ENCODE assay signal across 14 cellular contexts in genomic region chr3:133479401-133479800, GRCh38.
A peak's percentile ranks its signal among the peaks of the same experiment; 100 is the strongest.
DNase-seq lines count a peak whose midpoint lies in the region; TF ChIP-seq lines count a peak whose summit lies in the region.
"Had no signal": no experiment of that assay in that cellular context is flagged by ENCODE, and none has a peak within 500 bp of the region (broad histone marks: within the 10 kb centered on the region; RNA-seq: fewer than 3 reads in every experiment).

No MANE protein-coding gene starts in this region.

- H3K79me2 ChIP-seq in mammary epithelial cell (ENCODE audit: insufficient read depth, low read length) (no peaks in the 10 kb centered on the region), PC-9 (ENCODE audit: low read depth) (no peaks in the 10 kb centered on the region), hepatocyte (no peaks in the 10 kb centered on the region)

- peaks cover 8% of the 10 kb centered on the region for H3K4me1 Mint-ChIP-seq in HFFc6 (ENCODE audit: low read depth)

- H3K9me2 ChIP-seq in PC-9 (ENCODE audit: insufficient read depth) (no peaks in the 10 kb centered on the region), hepatocyte (replicated peaks; ENCODE audit: insufficient read depth) (no peaks in the 10 kb centered on the region)

- H3F3A ChIP-seq in PC-9 (ENCODE audit: insufficient read depth, low read depth): peaks cover 17% of the 10 kb centered on the region

- DNase-seq in mammary epithelial cell (no peak), breast epithelium (ENCODE audit: low spot score in 2 of 2) (no peak), PC-9 (no peak), hepatocyte (ENCODE audit: low spot score) (no peak), GM19238 (ENCODE audit: insufficient read length, low spot score) (no peak), left ventricle myocardium inferior (no peak), head of caudate nucleus (no peak), HFFc6 (no peak)
- DNase-seq: CD8-positive, alpha-beta T cell; DMS79 treated with DMSO at 0.1 percent for 48 hours; IMR-90; NCI-H1930; NCI-H446 treated with DMSO at 0.1 percent for 48 hours; SHP77 treated with DMSO at 0.1 percent for 48 hours had no signal

- H3K4me1 ChIP-seq in mammary epithelial cell (ENCODE audit: insufficient read depth, low read length) (peaks cover 12% of the 10 kb centered on the region), breast epithelium (no peaks in the 10 kb centered on the region), PC-9 (replicated peaks; ENCODE audit: insufficient read depth) (peaks cover 20% of the 10 kb centered on the region), hepatocyte (ENCODE audit: insufficient read depth) (peaks cover 15% of the 10 kb centered on the region), left ventricle myocardium inferior (peaks cover 11% of the 10 kb centered on the region)

- TF ChIP-seq POLR2A in breast epithelium (IDR thresholded peaks at IDR 0.05): no peak

- H3K27ac Mint-ChIP-seq in HFFc6: no peak overlapping the region
- H3K27ac Mint-ChIP-seq: CD8-positive, alpha-beta T cell had no signal

- H3K4me3 ChIP-seq in mammary epithelial cell (replicated peaks in 1 of 3; ENCODE audit: insufficient read depth in 1 of 3, low read depth in 2 of 3, low read length in 3 of 3) (no peak overlapping the region), breast epithelium (no peak overlapping the region), PC-9 (no peak overlapping the region), hepatocyte (no peak overlapping the region), left ventricle myocardium inferior (no peak overlapping the region)

- H3K9ac ChIP-seq in mammary epithelial cell (ENCODE audit: insufficient read depth, low read length): no peak overlapping the region

- no peak overlapping the region for H3K4me3 Mint-ChIP-seq in HFFc6
- H3K4me3 Mint-ChIP-seq: CD8-positive, alpha-beta T cell had no signal

- H3K27ac ChIP-seq in mammary epithelial cell (ENCODE audit: insufficient read depth, low read depth, low read length) (peak overlapping the region; percentile 62), breast epithelium (no peak overlapping the region), PC-9 (peak overlapping the region; percentile 98), hepatocyte (peak overlapping the region; percentile 96), left ventricle myocardium inferior (replicated peaks) (no peak overlapping the region)

- intact Hi-C loops in mammary epithelial cell (cut with micrococcal nuclease) (no loop called here), breast epithelium (cut with DNase I; ENCODE audit: low total_unique reads) (no loop called here), PC-9 (cut with micrococcal nuclease; ENCODE audit: unreplicated experiment) (no loop called here), left ventricle myocardium inferior (cut with micrococcal nuclease) (no loop called here), head of caudate nucleus (cut with DNase I) (no loop called here)

- no peaks in the 10 kb centered on the region for H3K9me3 Mint-ChIP-seq in HFFc6
- H3K9me3 Mint-ChIP-seq: CD8-positive, alpha-beta T cell had no signal

- CTCF ChIA-PET in mammary epithelial cell (lab: Charles Lee; ENCODE audit: low non-redundant PET) (interaction anchor here (0.6 to 0.8 kb wide), 2 partner anchors 99 to 886 kb away, joined by 3 read pairs; no protein-coding TSS in a partner anchor), PC-9 (lab: Charles Lee) (interaction anchor here (1.8 kb wide), 1 partner anchor 10 kb away, joined by 7 read pairs; no protein-coding TSS in a partner anchor)

- H3K4me2 ChIP-seq in mammary epithelial cell (ENCODE audit: insufficient read depth, low read depth, low read length): no peak overlapping the region
- peak overlapping the region; percentile 62 for H3K4me2 ChIP-seq in PC-9
- H3K4me2 ChIP-seq in hepatocyte: no peak overlapping the region

- POLR2A ChIA-PET in PC-9 (lab: Charles Lee; ENCODE audit: unreplicated experiment): interaction anchor here (0.5 to 1.7 kb wide), 7 partner anchors 10 to 818 kb away, joined by 3 to 15 read pairs (median 7); partner anchors contain the start of gene CDV3

- H2AFZ ChIP-seq in mammary epithelial cell (ENCODE audit: low read depth, low read length): no peak overlapping the region
- H2AFZ ChIP-seq in PC-9: no peak overlapping the region
- H2AFZ ChIP-seq in hepatocyte: no peak overlapping the region

- in situ Hi-C loops in mammary epithelial cell (cut with MboI; ENCODE audit: low sequenced_read_pairs in 2 of 2): loop anchor here (5.0 to 10.0 kb wide), 2 partner anchors 33 to 95 kb away; partner anchors contain the start of gene CDV3 (in 1 of the 2)

- no peaks in the 10 kb centered on the region for H3K36me3 Mint-ChIP-seq in HFFc6 (ENCODE audit: low read depth)

- H3K27me3 ChIP-seq in mammary epithelial cell (ENCODE audit: insufficient read depth, low read length) (no peaks in the 10 kb centered on the region), breast epithelium (no peaks in the 10 kb centered on the region), PC-9 (ENCODE audit: insufficient read depth, low read depth) (no peaks in the 10 kb centered on the region), hepatocyte (no peaks in the 10 kb centered on the region), left ventricle myocardium inferior (ENCODE audit: low read depth) (no peaks in the 10 kb centered on the region)

- WGBS in mammary epithelial cell (ENCODE audit: low coverage, missing lambda C conversion rate): 98% methylated on average over 2 of the region's 2 CpGs
- WGBS in hepatocyte (ENCODE audit: low lambda C conversion rate, missing lambda C conversion rate): 89% methylated on average over 2 of the region's 2 CpGs

- peaks cover 8% of the 10 kb centered on the region for H3K27me3 Mint-ChIP-seq in HFFc6 (ENCODE audit: insufficient read depth)

- dilution Hi-C loops in mammary epithelial cell (cut with HindIII; ENCODE audit: low sequenced_read_pairs): no loop called here

- H4K20me1 ChIP-seq in mammary epithelial cell (ENCODE audit: insufficient read depth, low read length): no peaks in the 10 kb centered on the region
- H4K20me1 ChIP-seq in PC-9 (ENCODE audit: insufficient read depth): no peaks in the 10 kb centered on the region
- H4K20me1 ChIP-seq in hepatocyte (ENCODE audit: insufficient read depth, poor library complexity, severe bottlenecking): no peaks in the 10 kb centered on the region

- BruUV-seq in mammary epithelial cell (replicated peaks; lab: Mats Ljungman, UMichigan) (no TSS peak), PC-9 (replicated peaks; lab: Mats Ljungman, UMichigan) (TSS peak; percentile 79)

- TF ChIP-seq CTCF in mammary epithelial cell (conservative IDR thresholded peaks at IDR 0.05 in 1 of 2, IDR thresholded peaks at IDR 0.05 in 1 of 2; ENCODE audit: extremely low read depth in 1 of 2, insufficient read depth in 1 of 2, low read depth in 1 of 2, low read length in 2 of 2) (no peak), breast epithelium (IDR thresholded peaks at IDR 0.05) (no peak), PC-9 (conservative IDR thresholded peaks at IDR 0.05) (no peak), hepatocyte (IDR thresholded peaks at IDR 0.05; ENCODE audit: poor library complexity) (no peak), left ventricle myocardium inferior (IDR thresholded peaks at IDR 0.05; ENCODE audit: borderline replicate concordance) (no peak), HFFc6 (IDR thresholded peaks at IDR 0.05) (no peak)

- H3K9me3 ChIP-seq in mammary epithelial cell (replicated peaks; ENCODE audit: insufficient read depth, low read length) (no peaks in the 10 kb centered on the region), breast epithelium (no peaks in the 10 kb centered on the region), PC-9 (ENCODE audit: insufficient read depth, low read depth) (peaks cover 13% of the 10 kb centered on the region), hepatocyte (ENCODE audit: low read depth) (no peaks in the 10 kb centered on the region), left ventricle myocardium inferior (replicated peaks) (peaks cover 2% of the 10 kb centered on the region)

- H3K36me3 ChIP-seq in mammary epithelial cell (ENCODE audit: insufficient read depth, low read length) (no peaks in the 10 kb centered on the region), breast epithelium (no peaks in the 10 kb centered on the region), PC-9 (ENCODE audit: low read depth) (no peaks in the 10 kb centered on the region), hepatocyte (replicated peaks; ENCODE audit: insufficient read depth, low read depth) (no peaks in the 10 kb centered on the region), left ventricle myocardium inferior (no peaks in the 10 kb centered on the region)

Comparison
In these comparisons a context has a peak if more than half of its experiments do, and no peak if none do; other contexts are left out.
1. H3K27ac ChIP-seq: peak in mammary epithelial cell (single experiment), PC-9 (single experiment) and hepatocyte (single experiment); none in breast epithelium (0 of 2) and left ventricle myocardium inferior (single experiment).